Comparison of ENCODE assay signal across 8 cellular contexts in the genomic region with DNA sequence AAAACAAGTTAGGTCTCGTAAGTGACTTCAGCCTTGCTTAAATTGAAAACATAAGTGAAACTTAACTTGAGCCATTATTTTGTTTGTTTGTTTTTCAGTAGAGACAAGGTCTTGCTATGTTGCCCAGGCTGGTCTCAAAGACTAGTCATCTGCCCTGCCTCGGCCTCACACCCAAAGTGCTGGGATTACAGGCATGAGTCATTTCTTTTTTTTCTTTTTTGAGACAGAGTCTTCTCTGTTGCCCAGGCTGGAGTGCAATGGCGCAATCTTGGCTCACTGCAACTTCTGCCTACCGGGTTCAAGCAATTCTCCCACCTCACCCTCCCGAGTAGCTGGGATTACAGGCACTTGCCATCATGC. TPM values are rescaled to one million over a fixed set of nuclear protein-coding genes. Genes with fewer than 3 reads are reported as not detected.
DNase-seq lines count a peak whose midpoint lies in the region; ATAC-seq and TF ChIP-seq lines count a peak whose summit lies in the region.
"Not testable (repeated sequence)": the region's sequence is repeated elsewhere in the genome, so short reads cannot be mapped to it uniquely, and the experiment has no call there.

No MANE protein-coding gene starts in this region.

- intact Hi-C loops in cardiac septum (cut with DNase I) = not testable (repeated sequence)

- 92% methylated on average over 5 of the region's 5 CpGs for WGBS in thymus

- ATAC-seq in natural killer cell treated with Interleukin-12 subunit alpha and Interleukin-12 subunit beta and Interleukin-15 and Interleukin-18, amount 100 ng/mL, for 72 hours = peak; percentile 69 to 85

- H3K9me3 ChIP-seq in HEK293 (ENCODE audit: control insufficient read depth, insufficient read depth, low read depth, low read length); OCI-LY3 (ENCODE audit: insufficient read depth, low read length); thymus (ENCODE audit: control insufficient read depth): not testable (repeated sequence)

- not testable (repeated sequence) for H3K4me1 ChIP-seq in HEK293 (ENCODE audit: control insufficient read depth, insufficient read depth, low read length); thymus (ENCODE audit: control insufficient read depth, insufficient read depth, low read length)
- H3K4me1 ChIP-seq in OCI-LY3 (ENCODE audit: low read length) = peaks cover 70% of the 10 kb centered on the region

- not testable (repeated sequence) for H3K27me3 Mint-ChIP-seq in activated CD4-positive, alpha-beta memory T cell treated with anti-CD3 and anti-CD28 coated beads, Interleukin-2, amount 10 ng/mL, durations not matched to agents 7 days and 5 days; natural killer cell treated with Interleukin-12 subunit alpha and Interleukin-12 subunit beta and Interleukin-15 and Interleukin-18, amount 100 ng/mL, for 72 hours

- not testable (repeated sequence) for TF ChIP-seq CTCF in HEK293 (tag by site-specific recombination; IDR thresholded peaks at IDR 0.05); OCI-LY3 (IDR thresholded peaks at IDR 0.05; ENCODE audit: low read depth, low read length); cardiac fibroblast (IDR thresholded peaks at IDR 0.05; ENCODE audit: low read depth, low read length)

- H3K36me3 ChIP-seq in HEK293 (ENCODE audit: control insufficient read depth in 2 of 2, insufficient read depth in 1 of 2, low read length in 2 of 2); OCI-LY3 (replicated peaks; ENCODE audit: low read depth, low read length); thymus (ENCODE audit: control insufficient read depth, insufficient read depth): not testable (repeated sequence)

- not testable (repeated sequence) for H3K79me2 ChIP-seq in OCI-LY3 (ENCODE audit: low read length)

- H4K20me1 ChIP-seq in OCI-LY3 (ENCODE audit: insufficient read depth, low read length) = not testable (repeated sequence)

- not testable (repeated sequence) for H3K4me3 Mint-ChIP-seq in activated CD4-positive, alpha-beta memory T cell treated with anti-CD3 and anti-CD28 coated beads, Interleukin-2, amount 10 ng/mL, durations not matched to agents 7 days and 5 days
- H3K4me3 Mint-ChIP-seq in natural killer cell treated with Interleukin-12 subunit alpha and Interleukin-12 subunit beta and Interleukin-15 and Interleukin-18, amount 100 ng/mL, for 72 hours = peak overlapping the region; percentile 90

- POLR2A ChIA-PET in HEK293 (lab: Yijun Ruan, JAX) = interaction anchor here (1.3 kb wide), 1 partner anchor 16 kb away, joined by 4 read pairs; the partner anchor contains the start of gene SCO2
- POLR2A ChIA-PET in activated CD4-positive, alpha-beta memory T cell treated with anti-CD3 and anti-CD28 coated beads, Interleukin-2, amount 10 ng/mL, durations not matched to agents 7 days and 5 days (lab: Charles Lee) = interaction anchor here (1.5 to 10.1 kb wide), 7 partner anchors 8 to 80 kb away, joined by 5 to 583 read pairs (median 37); partner anchors contain the start of genes CHKB, LMF2, NCAPH2 and SCO2

- H3K4me1 Mint-ChIP-seq in activated CD4-positive, alpha-beta memory T cell treated with anti-CD3 and anti-CD28 coated beads, Interleukin-2, amount 10 ng/mL, durations not matched to agents 7 days and 5 days = peaks cover 76% of the 10 kb centered on the region
- peaks cover 63 to 71% of the 10 kb centered on the region in 2 donors for H3K4me1 Mint-ChIP-seq in natural killer cell treated with Interleukin-12 subunit alpha and Interleukin-12 subunit beta and Interleukin-15 and Interleukin-18, amount 100 ng/mL, for 72 hours (ENCODE audit: low read depth in 2 of 2)

- H3K27ac Mint-ChIP-seq in activated CD4-positive, alpha-beta memory T cell treated with anti-CD3 and anti-CD28 coated beads, Interleukin-2, amount 10 ng/mL, durations not matched to agents 7 days and 5 days = peak overlapping the region; percentile 99
- peak overlapping the region; percentile 95 to 99 for H3K27ac Mint-ChIP-seq in natural killer cell treated with Interleukin-12 subunit alpha and Interleukin-12 subunit beta and Interleukin-15 and Interleukin-18, amount 100 ng/mL, for 72 hours

- in situ Hi-C loops in Caki2 (cut with HindIII; ENCODE audit: low pct_unique_long_range_greater_than_20kb, low sequenced_read_pairs) = not testable (repeated sequence)

- not testable (repeated sequence) for H3K9me3 Mint-ChIP-seq in activated CD4-positive, alpha-beta memory T cell treated with anti-CD3 and anti-CD28 coated beads, Interleukin-2, amount 10 ng/mL, durations not matched to agents 7 days and 5 days; natural killer cell treated with Interleukin-12 subunit alpha and Interleukin-12 subunit beta and Interleukin-15 and Interleukin-18, amount 100 ng/mL, for 72 hours

- not testable (repeated sequence) for H2AFZ ChIP-seq in OCI-LY3 (ENCODE audit: low read depth, low read length)

- peak overlapping the region; percentile 62 for H3K4me2 ChIP-seq in OCI-LY3 (ENCODE audit: low read length)

- not testable (repeated sequence) for H3K27ac ChIP-seq in HEK293 (ENCODE audit: extremely low read depth, low read depth, low read length)
- peak overlapping the region; percentile 100 for H3K27ac ChIP-seq in OCI-LY3 (ENCODE audit: low read length)
- H3K27ac ChIP-seq in thymus (ENCODE audit: low read depth) = peak overlapping the region; percentile 31

- peak; percentile 61 for DNase-seq in Caki2 (ENCODE audit: low read depth)
- peak; percentile 58 for DNase-seq in activated CD4-positive, alpha-beta memory T cell treated with anti-CD3 and anti-CD28 coated beads, Interleukin-2, amount 10 ng/mL, durations not matched to agents 7 days and 5 days
- DNase-seq in cardiac fibroblast (ENCODE audit: low read depth in 2 of 2) = peak; percentile 86 to 93
- peak; percentile 86 for DNase-seq in cardiac septum (ENCODE audit: low spot score)
- peak; percentile 90 for DNase-seq in natural killer cell treated with Interleukin-12 subunit alpha and Interleukin-12 subunit beta and Interleukin-15 and Interleukin-18, amount 100 ng/mL, for 72 hours (ENCODE audit: low spot score)

- CTCF ChIA-PET in HEK293 (lab: Yijun Ruan, JAX) = interaction anchor here (1.4 kb wide), 1 partner anchor 22 kb away, joined by 11 read pairs; no protein-coding TSS in a partner anchor
- CTCF ChIA-PET in activated CD4-positive, alpha-beta memory T cell treated with anti-CD3 and anti-CD28 coated beads, Interleukin-2, amount 10 ng/mL, durations not matched to agents 7 days and 5 days (lab: Charles Lee) = interaction anchor here (3.0 to 9.2 kb wide), 3 partner anchors 14 to 79 kb away, joined by 14 to 150 read pairs (median 44); partner anchors contain the start of genes SCO2, SYCE3 and TYMP

- H3K9ac ChIP-seq in OCI-LY3 (ENCODE audit: low read length) = peak overlapping the region; percentile 60

- H3K4me3 ChIP-seq in HEK293 (ENCODE audit: low read depth, low read length); cardiac fibroblast (replicated peaks in 1 of 2; ENCODE audit: low read depth in 2 of 2, low read length in 2 of 2); thymus (ENCODE audit: low read length): not testable (repeated sequence)
- peak overlapping the region; percentile 27 for H3K4me3 ChIP-seq in OCI-LY3 (ENCODE audit: low read length)

- not testable (repeated sequence) for H3K27me3 ChIP-seq in OCI-LY3 (ENCODE audit: low read depth, low read length); thymus (ENCODE audit: control insufficient read depth, insufficient read depth)

- H3K36me3 Mint-ChIP-seq in activated CD4-positive, alpha-beta memory T cell treated with anti-CD3 and anti-CD28 coated beads, Interleukin-2, amount 10 ng/mL, durations not matched to agents 7 days and 5 days (ENCODE audit: low read depth) = peaks cover 12% of the 10 kb centered on the region
- peaks cover 16% of the 10 kb centered on the region for H3K36me3 Mint-ChIP-seq in natural killer cell treated with Interleukin-12 subunit alpha and Interleukin-12 subunit beta and Interleukin-15 and Interleukin-18, amount 100 ng/mL, for 72 hours

RNA-seq across cellular contexts. Expression of gene KLHDC7B, which starts 4.1 kb away (rescaled TPM):
- not detected in 2 replicates for total RNA-seq in Caki2 (2014; rRNA removed; shearing (Covaris generic); ENCODE audit: low replicate concordance)
- 1 to 10 TPM; 8.0 to 8.4 TPM for total RNA-seq in activated CD4-positive, alpha-beta memory T cell treated with anti-CD3 and anti-CD28 coated beads, Interleukin-2, amount 10 ng/mL, durations not matched to agents 7 days and 5 days
- 0.08 TPM for total RNA-seq in cardiac septum
- total RNA-seq in natural killer cell treated with Interleukin-12 subunit alpha and Interleukin-12 subunit beta and Interleukin-15 and Interleukin-18, amount 100 ng/mL, for 72 hours = 10 to 100 TPM in 1 of 2 donors, 1 to 10 TPM in 1; 6.5 to 15.2 TPM
- 23.4 TPM for polyA plus RNA-seq in thymus

RNA-seq across cellular contexts. Expression of gene TYMP, which starts 11.8 kb away (rescaled TPM):
- total RNA-seq in Caki2 (2014; rRNA removed; shearing (Covaris generic); ENCODE audit: low replicate concordance) = 104 and 118 TPM in 2 replicates
- total RNA-seq in activated CD4-positive, alpha-beta memory T cell treated with anti-CD3 and anti-CD28 coated beads, Interleukin-2, amount 10 ng/mL, durations not matched to agents 7 days and 5 days = 10 to 100 TPM; 89.1 to 90.2 TPM
- 18.3 TPM for total RNA-seq in cardiac septum
- 100 to 1,000 TPM; 164 to 234 TPM for total RNA-seq in natural killer cell treated with Interleukin-12 subunit alpha and Interleukin-12 subunit beta and Interleukin-15 and Interleukin-18, amount 100 ng/mL, for 72 hours
- 156 TPM for polyA plus RNA-seq in thymus

RNA-seq across cellular contexts. Expression of gene SCO2, which starts 16.2 kb away (rescaled TPM):
- total RNA-seq in Caki2 (2014; rRNA removed; shearing (Covaris generic); ENCODE audit: low replicate concordance) = 4.9 TPM in 1 of 2 replicates, not detected in the other
- 1 to 10 TPM; 6.4 to 7.0 TPM for total RNA-seq in activated CD4-positive, alpha-beta memory T cell treated with anti-CD3 and anti-CD28 coated beads, Interleukin-2, amount 10 ng/mL, durations not matched to agents 7 days and 5 days
- 2.4 TPM for total RNA-seq in cardiac septum
- 10 to 100 TPM; 13.1 to 18.5 TPM for total RNA-seq in natural killer cell treated with Interleukin-12 subunit alpha and Interleukin-12 subunit beta and Interleukin-15 and Interleukin-18, amount 100 ng/mL, for 72 hours
- polyA plus RNA-seq in thymus = 9.8 TPM

RNA-seq across cellular contexts. Expression of gene SYCE3, which starts 21.1 kb away (rescaled TPM):
- not detected in 2 replicates for total RNA-seq in Caki2 (2014; rRNA removed; shearing (Covaris generic); ENCODE audit: low replicate concordance)
- under 1 TPM; 0.58 to 0.71 TPM for total RNA-seq in activated CD4-positive, alpha-beta memory T cell treated with anti-CD3 and anti-CD28 coated beads, Interleukin-2, amount 10 ng/mL, durations not matched to agents 7 days and 5 days
- total RNA-seq in cardiac septum = not detected
- total RNA-seq in natural killer cell treated with Interleukin-12 subunit alpha and Interleukin-12 subunit beta and Interleukin-15 and Interleukin-18, amount 100 ng/mL, for 72 hours = not detected
- polyA plus RNA-seq in thymus = 1.1 TPM

RNA-seq across cellular contexts. Expression of gene NCAPH2, which starts 33.6 kb away (rescaled TPM):
- 133 and 152 TPM in 2 replicates for total RNA-seq in Caki2 (2014; rRNA removed; shearing (Covaris generic); ENCODE audit: low replicate concordance)
- 100 to 1,000 TPM; 105 to 108 TPM for total RNA-seq in activated CD4-positive, alpha-beta memory T cell treated with anti-CD3 and anti-CD28 coated beads, Interleukin-2, amount 10 ng/mL, durations not matched to agents 7 days and 5 days
- 25.1 TPM for total RNA-seq in cardiac septum
- total RNA-seq in natural killer cell treated with Interleukin-12 subunit alpha and Interleukin-12 subunit beta and Interleukin-15 and Interleukin-18, amount 100 ng/mL, for 72 hours = 100 to 1,000 TPM; 105 to 156 TPM
- polyA plus RNA-seq in thymus = 40.8 TPM
